In the genomic region with DNA sequence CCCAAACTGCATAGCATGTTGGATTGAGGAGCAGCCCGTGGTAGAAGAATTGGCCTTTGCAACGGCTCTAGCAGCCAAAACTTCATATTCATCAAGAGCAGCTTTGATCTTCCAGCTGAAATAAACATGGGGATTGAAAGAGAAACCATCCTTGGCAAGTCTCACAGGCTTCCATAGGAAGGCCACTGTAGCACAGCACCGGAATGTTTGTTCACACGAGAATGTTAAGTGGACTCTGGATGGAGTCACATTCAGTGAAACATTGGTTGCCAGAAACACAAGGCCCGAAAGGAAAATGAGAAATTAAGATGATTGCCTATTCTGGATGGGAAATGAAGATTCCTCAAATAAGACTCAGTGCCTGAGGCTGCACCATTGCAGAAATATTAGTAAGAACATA, we compare ENCODE assay signal across 21 cellular contexts.
"Had no signal": no experiment of that assay in that cellular context is flagged by ENCODE, and none has a peak within 500 bp of the region (broad histone marks: within the 10 kb centered on the region; RNA-seq: fewer than 3 reads in every experiment).

No MANE protein-coding gene starts in this region.

- ATAC-seq: activated CD8-positive, alpha-beta T cell treated with anti-CD3 and anti-CD28 coated beads for 36 hours; activated naive CD8-positive, alpha-beta T cell treated with anti-CD3 and anti-CD28 coated beads, Interleukin-2, amount 50 U/mL, for 24 hours; activated T-helper 17 cell treated with anti-CD3 and anti-CD28 coated beads, Interleukin-2, amount 50 U/mL, for 72 hours; T-cell; WTC11 had no signal

- H3K27me3 ChIP-seq: brain microvascular endothelial cell, heart right ventricle, stomach, testis, upper lobe of left lung had no signal

- H3K27ac ChIP-seq: brain microvascular endothelial cell, skin epidermis, stomach, testis, upper lobe of left lung had no signal

- H3K4me3 ChIP-seq: heart right ventricle, skin epidermis, stomach, testis, upper lobe of left lung had no signal

- H3K4me1 ChIP-seq: testis had no signal

- H3K9me3 ChIP-seq: stomach, testis, upper lobe of left lung had no signal

- H3K36me3 ChIP-seq: brain microvascular endothelial cell, heart right ventricle, stomach, upper lobe of left lung had no signal

- DNase-seq: activated CD4-positive, alpha-beta T cell treated with anti-CD3 and anti-CD28 coated beads for 48 hours; activated CD8-positive, alpha-beta T cell treated with anti-CD3 and anti-CD28 coated beads for 36 hours; activated naive CD4-positive, alpha-beta T cell treated with Interleukin-2 at 50 U/mL for 16 hours; activated naive CD8-positive, alpha-beta T cell treated with anti-CD3 and anti-CD28 coated beads, Interleukin-2, amount 50 U/mL, for 24 hours; activated T-cell treated with anti-CD3 and anti-CD28 coated beads, Interleukin-2, amount 50 U/mL, for 1 hour; anterior cingulate cortex; brain microvascular endothelial cell; cortex of kidney; erythroblast; heart right ventricle; nephron progenitor cell; nucleus accumbens; stimulated activated CD4-positive, alpha-beta T cell treated with anti-CD3 and anti-CD28 coated beads, Interleukin-15, amount 100 ng/mL, for 24 hours; stimulated activated CD4-positive, alpha-beta T cell treated with anti-CD3 and anti-CD28 coated beads, Interleukin-4, amount 100 ng/mL, for 1 hour; stomach; T-cell; testis; upper lobe of left lung had no signal
